Comparison of ENCODE assay signal across 12 cellular contexts in the genomic region with DNA sequence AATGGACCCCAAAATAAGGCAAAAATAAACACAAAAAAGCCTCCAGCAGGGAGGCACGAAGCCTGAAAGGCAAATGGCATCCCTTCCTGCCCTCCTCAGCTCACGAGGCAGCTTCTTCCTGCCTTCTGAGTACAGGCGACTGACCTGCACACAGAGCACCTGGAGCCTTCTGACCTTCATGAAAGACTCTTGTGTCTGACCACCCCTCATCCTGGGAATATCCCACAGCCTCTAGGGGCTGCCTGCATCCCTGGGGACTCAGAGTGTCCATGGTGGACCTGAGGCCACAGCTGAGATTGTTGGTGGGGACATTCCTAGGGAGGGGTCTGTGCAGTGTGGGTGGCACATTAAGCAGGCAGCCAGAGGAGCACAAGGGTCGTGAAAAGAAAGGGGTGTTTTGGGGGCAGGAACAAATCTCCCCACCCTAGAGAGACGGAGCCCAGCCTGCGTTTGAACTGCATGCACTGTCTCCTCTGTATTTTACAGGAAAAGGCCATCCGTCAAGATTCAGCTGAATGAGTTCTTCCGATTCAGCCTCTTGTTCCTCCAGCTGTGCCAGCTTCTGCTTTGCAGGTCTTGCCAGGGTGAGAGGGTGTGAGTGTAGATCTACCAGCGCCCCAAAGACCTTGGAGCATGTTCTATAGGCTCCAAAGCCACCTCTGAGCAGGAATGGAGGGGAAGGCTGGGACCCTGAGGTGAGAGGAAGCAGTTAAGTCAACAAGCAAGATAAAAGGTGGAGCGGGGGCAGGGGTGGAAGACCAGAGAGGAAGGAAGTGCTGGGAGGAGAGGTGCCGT.
DNase-seq lines count a peak whose midpoint lies in the region; ATAC-seq and TF ChIP-seq lines count a peak whose summit lies in the region.
"Had no signal": no experiment of that assay in that cellular context is flagged by ENCODE, and none has a peak within 500 bp of the region (broad histone marks: within the 10 kb centered on the region; RNA-seq: fewer than 3 reads in every experiment).

No MANE protein-coding gene starts in this region.

- H3K4me3 ChIP-seq in BLaER1 = peak overlapping the region; percentile 56
- no peak overlapping the region for H3K4me3 ChIP-seq in coronary artery
- H3K4me3 ChIP-seq in naive thymus-derived CD4-positive, alpha-beta T cell (ENCODE audit: low read length) = no peak overlapping the region

- no peak for TF ChIP-seq CTCF in coronary artery (IDR thresholded peaks at IDR 0.05)

- H3K36me3 ChIP-seq in BLaER1 = no peaks in the 10 kb centered on the region
- no peaks in the 10 kb centered on the region for H3K36me3 ChIP-seq in naive thymus-derived CD4-positive, alpha-beta T cell (ENCODE audit: control insufficient read depth in 2 of 3, insufficient read depth in 3 of 3, low read length in 3 of 3)

- H3K9me3 ChIP-seq in BLaER1 = peaks cover 14% of the 10 kb centered on the region; the same call in 1 of the 2 replicates
- H3K9me3 ChIP-seq in naive thymus-derived CD4-positive, alpha-beta T cell (ENCODE audit: control insufficient read depth in 2 of 3, low read length in 3 of 3) = no peaks in the 10 kb centered on the region

- peaks cover 0 to 2% (median 0%) of the 10 kb centered on the region in 11 donors for H3K9me3 Mint-ChIP-seq in naive thymus-derived CD4-positive, alpha-beta T cell

- H3K27ac Mint-ChIP-seq in naive thymus-derived CD4-positive, alpha-beta T cell = peak overlapping the region; percentile 31 to 87 (median 76)

- peaks cover 0 to 2% (median 0%) of the 10 kb centered on the region in 5 donors for H3K36me3 Mint-ChIP-seq in naive thymus-derived CD4-positive, alpha-beta T cell

- DNase-seq in coronary artery (ENCODE audit: low spot score) = no peak
- peak in 1 of 9 donors; percentile 20 for DNase-seq in naive thymus-derived CD4-positive, alpha-beta T cell
- DNase-seq in NCI-H2196 (lab: John Stamatoyannopoulos, UW; ENCODE audit: unreplicated experiment) = no peak
- DNase-seq in germinal center (ENCODE audit: low spot score) = no peak
- DNase-seq in HUDEP-2 (lab: John Stamatoyannopoulos, UW; ENCODE audit: unreplicated experiment in 76 of 76) = no peak
- DNase-seq: activated CD4-positive, alpha-beta T cell treated with anti-CD3 and anti-CD28 coated beads for 48 hours; left colon; NCI-H510A treated with DMSO at 0.1 percent for 48 hours; stimulated activated CD4-positive, alpha-beta T cell treated with anti-CD3 and anti-CD28 coated beads, Interleukin-2, amount 100 ng/mL, for 48 hours had no signal

- peaks cover 19 to 35% (median 22%) of the 10 kb centered on the region in 7 donors for H3K4me1 Mint-ChIP-seq in naive thymus-derived CD4-positive, alpha-beta T cell

- peak; percentile 9 for ATAC-seq in HG03432 (IDR thresholded peaks at IDR 0.05; ENCODE audit: unreplicated experiment)
- ATAC-seq in naive thymus-derived CD4-positive, alpha-beta T cell = peak; percentile 47
- no peak for ATAC-seq in GM19452 (IDR thresholded peaks at IDR 0.05; ENCODE audit: unreplicated experiment)

- peak overlapping the region; percentile 82 for H3K4me2 ChIP-seq in BLaER1

- peaks cover 0 to 24% (median 5%) of the 10 kb centered on the region in 5 donors for H3K27me3 Mint-ChIP-seq in naive thymus-derived CD4-positive, alpha-beta T cell

- no peaks in the 10 kb centered on the region for H3K27me3 ChIP-seq in BLaER1
- no peaks in the 10 kb centered on the region for H3K27me3 ChIP-seq in naive thymus-derived CD4-positive, alpha-beta T cell (ENCODE audit: control insufficient read depth in 2 of 2, insufficient read depth in 2 of 2, low read length in 2 of 2)

- H4K20me1 ChIP-seq in BLaER1 = no peaks in the 10 kb centered on the region

- POLR2A ChIA-PET in naive thymus-derived CD4-positive, alpha-beta T cell (lab: Charles Lee) = interaction anchor here (0.9 to 1.8 kb wide), 8 partner anchors 8 to 80 kb away, joined by 3 to 8 read pairs (median 5); partner anchors contain the start of gene MEF2A

- intact Hi-C loops in naive thymus-derived CD4-positive, alpha-beta T cell (cut with micrococcal nuclease) = loop anchor here in 1 of 2 donors (5.0 kb wide), 3 partner anchors 33 to 82 kb away; partner anchors contain the start of gene MEF2A

- H3K9ac ChIP-seq in BLaER1 = peak overlapping the region; percentile 76

- CTCF ChIA-PET in naive thymus-derived CD4-positive, alpha-beta T cell (lab: Charles Lee) = interaction anchor here (0.6 to 1.2 kb wide), 4 partner anchors 16 to 97 kb away, joined by 3 to 5 read pairs (median 3); no protein-coding TSS in a partner anchor

- H3K4me3 Mint-ChIP-seq in naive thymus-derived CD4-positive, alpha-beta T cell = peak overlapping the region; percentile 76 to 92 (median 85)

- H3K4me1 ChIP-seq in BLaER1 = peaks cover 70% of the 10 kb centered on the region
- peaks cover 0 to 16% of the 10 kb centered on the region in 2 donors for H3K4me1 ChIP-seq in naive thymus-derived CD4-positive, alpha-beta T cell (ENCODE audit: control insufficient read depth in 2 of 2, insufficient read depth in 2 of 2, low read length in 2 of 2)

- H3K27ac ChIP-seq in BLaER1 (peak overlapping the region; percentile 89), coronary artery (peak overlapping the region; percentile 54 to 88)
- H3K27ac ChIP-seq in naive thymus-derived CD4-positive, alpha-beta T cell (ENCODE audit: low read depth, low read length) = no peak overlapping the region
